ENCODE assay signal across 8 cellular contexts in the genomic region with DNA sequence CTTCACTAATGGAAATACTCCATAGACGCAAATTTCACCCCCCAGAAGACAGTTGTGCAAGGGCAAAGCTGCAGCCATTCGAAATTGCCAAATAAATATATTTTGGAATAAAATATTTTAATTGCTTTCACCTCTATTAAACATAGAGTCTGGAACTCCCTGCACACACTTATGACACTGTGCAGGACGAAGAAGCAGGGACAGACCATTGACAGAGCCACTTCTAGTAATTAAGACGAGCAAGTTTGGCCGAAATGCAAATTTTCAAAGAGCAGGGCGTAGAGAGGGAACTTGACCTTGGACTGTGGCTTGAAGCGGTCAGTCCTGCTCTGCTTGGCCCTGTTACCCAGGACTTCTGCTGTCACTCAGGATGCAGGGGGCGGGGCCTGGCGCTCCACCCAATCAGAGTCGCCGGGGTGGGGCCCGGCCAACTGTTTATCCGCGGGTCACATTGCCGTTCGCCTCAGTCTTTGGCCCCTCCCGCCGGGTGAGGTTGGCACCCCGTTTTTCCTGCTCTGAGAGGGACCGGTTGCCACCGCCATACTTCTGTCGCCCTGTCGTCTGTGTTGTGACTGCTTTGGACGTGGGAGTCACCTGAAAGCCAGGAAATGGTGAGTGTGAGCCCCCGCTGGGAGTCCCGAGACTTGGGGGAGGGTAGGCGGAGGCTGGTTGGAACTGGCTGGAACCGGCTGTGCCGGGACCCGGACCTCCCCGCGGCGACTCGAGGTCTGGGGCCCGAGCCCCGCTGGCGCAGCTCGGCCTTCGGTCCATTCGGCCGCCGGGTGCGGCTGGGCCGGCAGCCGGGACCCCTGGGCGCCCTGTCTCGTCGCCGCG. TPM values are rescaled to one million over a fixed set of nuclear protein-coding genes. Genes with fewer than 3 reads are reported as not detected.
DNase-seq lines count a peak whose midpoint lies in the region; ATAC-seq and TF ChIP-seq lines count a peak whose summit lies in the region.

A gene (plus strand): TSS at position 466 of the 834 bp plus-strand sequence. CDS start 143 bp downstream, at position 609.

- H3K4me3 ChIP-seq in HFF-Myc (replicated peaks; ENCODE audit: low read depth, low read length), result peak within 1 kb of the TSS; percentile 35

- CTCF ChIA-PET in Calu3 (lab: Charles Lee), result interaction anchor here (0.6 kb wide), 1 partner anchor 363 kb away, joined by 4 read pairs; no protein-coding TSS in a partner anchor

- peaks cover 3% of the 10 kb centered on the region for H3K36me3 Mint-ChIP-seq in effector memory CD8-positive, alpha-beta T cell (ENCODE audit: insufficient read depth)
- H3K36me3 Mint-ChIP-seq in Calu3 (ENCODE audit: insufficient read depth, unreplicated experiment), result no peaks in the 10 kb centered on the region

- peak within 1 kb of the TSS; percentile 76 to 78 for H3K4me3 Mint-ChIP-seq in effector memory CD8-positive, alpha-beta T cell
- no peak within 1 kb of the TSS for H3K4me3 Mint-ChIP-seq in Calu3 (ENCODE audit: low read depth, unreplicated experiment)

- TF ChIP-seq CTCF in HFF-Myc (IDR thresholded peaks at IDR 0.05; ENCODE audit: low read depth, low read length, missing control alignments), result no peak
- TF ChIP-seq CTCF in Calu3 (IDR thresholded peaks at IDR 0.05; ENCODE audit: unreplicated experiment), result no peak

- ATAC-seq in effector memory CD8-positive, alpha-beta T cell (replicated peaks), result peak; percentile 80

- H3K27me3 Mint-ChIP-seq in effector memory CD8-positive, alpha-beta T cell, result no peaks in the 10 kb centered on the region
- H3K27me3 Mint-ChIP-seq in Calu3 (ENCODE audit: unreplicated experiment), result no peaks in the 10 kb centered on the region

- DNase-seq in EH (ENCODE audit: low read depth), result peak; percentile 90
- no peak for DNase-seq in HFF-Myc (ENCODE audit: extremely low read depth, low read depth)
- DNase-seq in NCI-H2196 treated with DMSO at 0.1 percent for 48 hours (lab: John Stamatoyannopoulos, UW; ENCODE audit: unreplicated experiment), result peak; percentile 87
- peak; percentile 43 to 61 (median 44) for DNase-seq in activated CD8-positive, alpha-beta memory T cell treated with anti-CD3 and anti-CD28 coated beads for 48 hours (ENCODE audit: low read depth in 2 of 3, low spot score in 2 of 3)
- DNase-seq in effector memory CD8-positive, alpha-beta T cell, result peak; percentile 15 to 43 (median 24)
- peak; percentile 72 to 91 for DNase-seq in lung microvascular endothelial cell (ENCODE audit: low read depth in 2 of 2)
- DNase-seq in stimulated activated CD4-positive, alpha-beta T cell treated with anti-CD3 and anti-CD28 coated beads, Interleukin-4, amount 100 ng/mL, for 48 hours (ENCODE audit: low read depth in 2 of 2), result peak; percentile 74 to 79
- DNase-seq in Calu3, result no peak

- intact Hi-C loops in Calu3 (cut with micrococcal nuclease; ENCODE audit: unreplicated experiment), result no loop called here

- peaks cover 2 to 3% of the 10 kb centered on the region in 2 donors for H3K4me1 Mint-ChIP-seq in effector memory CD8-positive, alpha-beta T cell (ENCODE audit: low read depth in 2 of 2)
- H3K4me1 Mint-ChIP-seq in Calu3 (ENCODE audit: low read depth, unreplicated experiment), result no peaks in the 10 kb centered on the region

- BruUV-seq in Calu3 (replicated peaks; lab: Mats Ljungman, UMichigan), result no TSS peak

- H3K27ac Mint-ChIP-seq in effector memory CD8-positive, alpha-beta T cell, result peak within 1 kb of the TSS in 1 of 2 donors; percentile 67
- H3K27ac Mint-ChIP-seq in Calu3 (ENCODE audit: unreplicated experiment), result no peak within 1 kb of the TSS

- no peaks in the 10 kb centered on the region for H3K9me3 Mint-ChIP-seq in effector memory CD8-positive, alpha-beta T cell
- H3K9me3 Mint-ChIP-seq in Calu3 (ENCODE audit: low read depth, unreplicated experiment), result peaks cover 2% of the 10 kb centered on the region

RNA-seq across cellular contexts. Expression of the gene that starts here (rescaled TPM):
- 1.7 and 3.6 TPM in 2 replicates for total RNA-seq in lung microvascular endothelial cell
- total RNA-seq in Calu3 (2022), result not detected in 2 replicates

Comparison
In these comparisons a context has a peak if more than half of its experiments do, and no peak if none do; other contexts are left out.
1. DNase-seq: peak in EH (single experiment), NCI-H2196 treated with DMSO at 0.1 percent for 48 hours (single experiment), activated CD8-positive, alpha-beta memory T cell treated with anti-CD3 and anti-CD28 coated beads for 48 hours (3 of 3), effector memory CD8-positive, alpha-beta T cell (3 of 3), lung microvascular endothelial cell (2 of 2) and stimulated activated CD4-positive, alpha-beta T cell treated with anti-CD3 and anti-CD28 coated beads, Interleukin-4, amount 100 ng/mL, for 48 hours (2 of 2); none in HFF-Myc (single experiment) and Calu3 (single experiment).